In genomic region chr12:52233462-52234141, GRCh38 we compare ENCODE assay signal across 15 cellular contexts. TPM values are rescaled to one million over a fixed set of nuclear protein-coding genes. Genes with fewer than 3 reads are reported as not detected.
DNase-seq lines count a peak whose midpoint lies in the region; ATAC-seq, FAIRE-seq and TF ChIP-seq lines count a peak whose summit lies in the region.
"Had no signal": no experiment of that assay in that cellular context is flagged by ENCODE, and none has a peak within 500 bp of the region (broad histone marks: within the 10 kb centered on the region; RNA-seq: fewer than 3 reads in every experiment).

No MANE protein-coding gene starts in this region.

- no peak for ATAC-seq in Right ventricle myocardium inferior
- no peak for ATAC-seq in T-cell (replicated peaks in 1 of 4)
- ATAC-seq in GM21619 (IDR thresholded peaks at IDR 0.05; ENCODE audit: unreplicated experiment): no peak
- ATAC-seq: K562 had no signal

- CTCF ChIA-PET in endothelial cell of umbilical vein (lab: Charles Lee): interaction anchor here (1.0 to 3.3 kb wide), 8 partner anchors 10 to 646 kb away, joined by 3 to 13 read pairs (median 6); no protein-coding TSS in a partner anchor
- CTCF ChIA-PET in A673 (lab: Charles Lee): no interaction called here
- CTCF ChIA-PET in T-cell (lab: Charles Lee): interaction anchor here (0.6 to 1.1 kb wide), 2 partner anchors 8 to 42 kb away, joined by 3 read pairs; no protein-coding TSS in a partner anchor

- H2BK120ac ChIP-seq in mesendoderm (ENCODE audit: low read depth, low read length): no peak overlapping the region

- peaks cover 0 to 2% (median 0%) of the 10 kb centered on the region in 3 donors for H3K4me1 Mint-ChIP-seq in T-cell

- no peak for TF ChIP-seq CTCF in left ventricle myocardium inferior (IDR thresholded peaks at IDR 0.05; ENCODE audit: borderline replicate concordance)
- no peak for TF ChIP-seq CTCF in endothelial cell of umbilical vein (IDR thresholded peaks at IDR 0.05; ENCODE audit: extremely low read depth in 1 of 2, insufficient read depth in 1 of 2, low read depth in 1 of 2, low read length in 2 of 2)
- no peak for TF ChIP-seq CTCF in A673 (conservative IDR thresholded peaks at IDR 0.05; ENCODE audit: low read depth, low read length)

- peaks cover 36% of the 10 kb centered on the region for H3K4me1 ChIP-seq in left ventricle myocardium inferior
- H3K4me1 ChIP-seq in endothelial cell of umbilical vein (ENCODE audit: control insufficient read depth, extremely low read depth, insufficient read depth, low read length): peaks cover 44% of the 10 kb centered on the region
- no peaks in the 10 kb centered on the region for H3K4me1 ChIP-seq in mesendoderm (ENCODE audit: control insufficient read depth, low read depth, low read length)
- no peaks in the 10 kb centered on the region for H3K4me1 ChIP-seq in A673 (ENCODE audit: insufficient read depth, low read length, poor library complexity, severe bottlenecking)

- BruUV-seq in endothelial cell of umbilical vein (replicated peaks; lab: Mats Ljungman, UMichigan) (TSS peak; percentile 29), A673 (replicated peaks; lab: Mats Ljungman, UMichigan) (no TSS peak)

- H3K4me3 ChIP-seq in left ventricle myocardium inferior: peak overlapping the region; percentile 41
- H3K4me3 ChIP-seq in endothelial cell of umbilical vein (replicated peaks in 1 of 3; ENCODE audit: insufficient read depth in 1 of 3, low read depth in 1 of 3, low read length in 3 of 3): peak overlapping the region in 2 of 3 experiments; percentile 23 to 28
- no peak overlapping the region for H3K4me3 ChIP-seq in mesendoderm (ENCODE audit: low read length)
- no peak overlapping the region for H3K4me3 ChIP-seq in A673 (ENCODE audit: low read depth, low read length, poor library complexity, severe bottlenecking)
- H3K4me3 ChIP-seq: K562 had no signal

- H3K36me3 ChIP-seq in left ventricle myocardium inferior (no peaks in the 10 kb centered on the region), endothelial cell of umbilical vein (ENCODE audit: control insufficient read depth in 2 of 2, extremely low read depth in 1 of 2, insufficient read depth in 2 of 2, low read length in 2 of 2) (no peaks in the 10 kb centered on the region), mesendoderm (ENCODE audit: control insufficient read depth, insufficient read depth, low read length) (no peaks in the 10 kb centered on the region), A673 (ENCODE audit: insufficient read depth, low read length, poor library complexity, severe bottlenecking) (no peaks in the 10 kb centered on the region)
- H3K36me3 ChIP-seq: Peyer's patch had no signal

- H3K9me1 ChIP-seq in endothelial cell of umbilical vein (replicated peaks; ENCODE audit: control insufficient read depth, extremely low read depth, insufficient read depth, low read length): no peaks in the 10 kb centered on the region

- no peak overlapping the region for H3K4ac ChIP-seq in mesendoderm (ENCODE audit: low read depth, low read length)

- peaks cover 47 to 61% of the 10 kb centered on the region in 2 donors for H3K27me3 Mint-ChIP-seq in T-cell

- peaks cover 75% of the 10 kb centered on the region for H3K27me3 ChIP-seq in left ventricle myocardium inferior (ENCODE audit: low read depth)
- no peaks in the 10 kb centered on the region for H3K27me3 ChIP-seq in endothelial cell of umbilical vein (ENCODE audit: control insufficient read depth in 2 of 2, insufficient read depth in 2 of 2, low read length in 2 of 2)
- peaks cover 3% of the 10 kb centered on the region for H3K27me3 ChIP-seq in mesendoderm (ENCODE audit: insufficient read depth, low read length, poor library complexity)
- H3K27me3 ChIP-seq in A673 (replicated peaks; ENCODE audit: insufficient read depth, low read depth, low read length, poor library complexity): peaks cover 12% of the 10 kb centered on the region

- no peak overlapping the region for H3K27ac Mint-ChIP-seq in T-cell

- no peak overlapping the region for H3K18ac ChIP-seq in mesendoderm (ENCODE audit: low read length)

- H3K79me1 ChIP-seq in mesendoderm (ENCODE audit: low read length): no peaks in the 10 kb centered on the region

- dilution Hi-C loops in endothelial cell of umbilical vein (cut with MboI; ENCODE audit: extremely low pct_ligation_motif_present, low sequenced_read_pairs): no loop called here

- peak overlapping the region; percentile 42 for H3K56ac ChIP-seq in mesendoderm (ENCODE audit: low read length)

- no peaks in the 10 kb centered on the region for H4K20me1 ChIP-seq in endothelial cell of umbilical vein (replicated peaks; ENCODE audit: control insufficient read depth, extremely low read depth, insufficient read depth, low read length)

- intact Hi-C loops in left ventricle myocardium inferior (cut with micrococcal nuclease) (no loop called here), Right ventricle myocardium inferior (cut with DNase I) (no loop called here), endothelial cell of umbilical vein (cut with micrococcal nuclease) (loop anchor here (5.0 kb wide), 1 partner anchor 94 kb away; no protein-coding TSS in a partner anchor), A673 (cut with micrococcal nuclease; ENCODE audit: unreplicated experiment) (no loop called here)

- no peak for TF ChIP-seq POLR2A in endothelial cell of umbilical vein (IDR thresholded peaks at IDR 0.05; ENCODE audit: low read depth, low read length)

- FAIRE-seq in endothelial cell of umbilical vein (lab: Jason Lieb, UNC): peak; percentile 28
- FAIRE-seq: K562 had no signal

- H3K9ac ChIP-seq in endothelial cell of umbilical vein (replicated peaks; ENCODE audit: extremely low read depth, insufficient read depth, low read length): peak overlapping the region; percentile 19
- H3K9ac ChIP-seq in mesendoderm (ENCODE audit: low read length): peak overlapping the region; percentile 9

- H2BK15ac ChIP-seq in mesendoderm (replicated peaks; ENCODE audit: low read depth): no peak overlapping the region

- H3K27ac ChIP-seq in left ventricle myocardium inferior (replicated peaks) (no peak overlapping the region), endothelial cell of umbilical vein (ENCODE audit: insufficient read depth, low read depth, low read length) (peak overlapping the region; percentile 42), mesendoderm (ENCODE audit: low read depth, low read length) (no peak overlapping the region), A673 (ENCODE audit: low read depth, low read length, poor library complexity, severe bottlenecking) (no peak overlapping the region)
- H3K27ac ChIP-seq: Peyer's patch, VCaP had no signal

- H2AK5ac ChIP-seq in mesendoderm (ENCODE audit: low read length): no peak overlapping the region

- no peak overlapping the region for H3K23ac ChIP-seq in mesendoderm (ENCODE audit: low read length)

- peak overlapping the region; percentile 40 for H2AFZ ChIP-seq in endothelial cell of umbilical vein (ENCODE audit: low read depth, low read length)

- H3K4me2 ChIP-seq in endothelial cell of umbilical vein (ENCODE audit: insufficient read depth, low read length): peak overlapping the region; percentile 30
- H3K4me2 ChIP-seq in mesendoderm (ENCODE audit: low read length): peak overlapping the region; percentile 50

- H3K9me3 Mint-ChIP-seq in T-cell: no peaks in the 10 kb centered on the region

- whole genome bisulfite sequencing in mesendoderm (ENCODE audit: extremely low coverage, insufficient coverage, low lambda C conversion rate): no CpG with 5 or more reads among the region's 39 CpGs

- DNase-seq in left ventricle myocardium inferior (no peak), Right ventricle myocardium inferior (ENCODE audit: missing footprints) (no peak), endothelial cell of umbilical vein (ENCODE audit: low read depth, low spot score) (no peak), mesendoderm (peak; percentile 32), A673 (ENCODE audit: low spot score) (no peak), T-cell (no peak)
- no peak for DNase-seq in activated CD4-positive, alpha-beta T cell treated with anti-CD3 and anti-CD28 coated beads, Interleukin-2, amount 50 U/mL, for 1 hour
- DNase-seq: activated T-cell treated with anti-CD3 and anti-CD28 coated beads, Interleukin-2, amount 50 U/mL, for 1 hour; caudate nucleus; foreskin melanocyte; NCI-H187 treated with DMSO at 0.1 percent for 48 hours; Peyer's patch had no signal

- POLR2A ChIA-PET in endothelial cell of umbilical vein (lab: Charles Lee) (no interaction called here), A673 (lab: Charles Lee; ENCODE audit: low non-redundant PET) (no interaction called here), T-cell (lab: Charles Lee) (no interaction called here)

- no peaks in the 10 kb centered on the region for H3K36me3 Mint-ChIP-seq in T-cell

- H2BK5ac ChIP-seq in mesendoderm (ENCODE audit: low read length): no peak overlapping the region

- H3K79me2 ChIP-seq in endothelial cell of umbilical vein (ENCODE audit: control insufficient read depth, insufficient read depth, low read length) (peaks cover 7% of the 10 kb centered on the region), mesendoderm (ENCODE audit: control insufficient read depth, insufficient read depth, low read length) (no peaks in the 10 kb centered on the region)

- H3K4me3 Mint-ChIP-seq in T-cell: peak overlapping the region in 1 of 3 donors; percentile 20

- H4K8ac ChIP-seq in mesendoderm (ENCODE audit: low read depth, low read length): no peak overlapping the region

- H3K9me3 ChIP-seq in left ventricle myocardium inferior (replicated peaks) (no peaks in the 10 kb centered on the region), endothelial cell of umbilical vein (replicated peaks; ENCODE audit: control insufficient read depth, insufficient read depth, low read length) (no peaks in the 10 kb centered on the region), A673 (ENCODE audit: low read depth, low read length, poor library complexity, severe bottlenecking) (no peaks in the 10 kb centered on the region)
- H3K9me3 ChIP-seq: Peyer's patch had no signal

- no peak overlapping the region for H4K5ac ChIP-seq in mesendoderm (ENCODE audit: low read length)

RNA-seq across cellular contexts. Expression of gene KRT7, which starts 0.6 kb away (rescaled TPM):
- total RNA-seq in left ventricle myocardium inferior (not detected), Right ventricle myocardium inferior (not detected), endothelial cell of umbilical vein (293 and 420 TPM in 2 replicates), A673 (2021) (0.79 and 1.0 TPM in 2 replicates), T-cell (1 to 10 TPM in 3 of 5 donors, not detected in 2; 2.7 to 3.8 (median 3.3) TPM)
- polyA plus RNA-seq in endothelial cell of umbilical vein: 120 and 131 TPM in 2 replicates
- polyA plus RNA-seq in endothelial cell of umbilical vein (2011; cell fraction: cytosol; rRNA removed): 170 and 179 TPM in 2 replicates
- 202 and 253 TPM in 2 replicates for polyA plus RNA-seq in endothelial cell of umbilical vein (2011; cell fraction: nucleus; rRNA removed)
- polyA plus RNA-seq in endothelial cell of umbilical vein (2012): 398 and 588 TPM in 2 replicates
- 110 and 113 TPM in 2 replicates for polyA minus RNA-seq in endothelial cell of umbilical vein
- 331 TPM for polyA minus RNA-seq in endothelial cell of umbilical vein (2011; cell fraction: cytosol; rRNA and poly(A)+ RNA removed)
- 34.1 and 37.4 TPM in 2 replicates for polyA minus RNA-seq in endothelial cell of umbilical vein (2011; cell fraction: nucleus; rRNA and poly(A)+ RNA removed)
- polyA plus RNA-seq in mesendoderm (2013, experiment 1 of 2): 0.83 TPM
- 0.88 TPM for polyA plus RNA-seq in mesendoderm (2013, experiment 2 of 2)
- polyA plus RNA-seq: K562 had no signal

RNA-seq across cellular contexts. Expression of gene KRT86, which starts 40.8 kb away (rescaled TPM):
- total RNA-seq in left ventricle myocardium inferior (not detected), Right ventricle myocardium inferior (not detected), endothelial cell of umbilical vein (not detected in 2 replicates), A673 (2021) (not detected in 2 replicates), T-cell (under 1 TPM in 1 of 5 donors, not detected in 4; 0.35 TPM)
- not detected in 2 replicates for polyA plus RNA-seq in endothelial cell of umbilical vein
- polyA plus RNA-seq in endothelial cell of umbilical vein (2011; cell fraction: cytosol; rRNA removed): not detected in 2 replicates
- polyA plus RNA-seq in endothelial cell of umbilical vein (2011; cell fraction: nucleus; rRNA removed): 0.06 TPM in 1 of 2 replicates, not detected in the other
- not detected in 2 replicates for polyA plus RNA-seq in endothelial cell of umbilical vein (2012)
- polyA minus RNA-seq in endothelial cell of umbilical vein: not detected in 2 replicates
- polyA minus RNA-seq in endothelial cell of umbilical vein (2011; cell fraction: cytosol; rRNA and poly(A)+ RNA removed): 1.2 TPM
- polyA minus RNA-seq in endothelial cell of umbilical vein (2011; cell fraction: nucleus; rRNA and poly(A)+ RNA removed): not detected in 2 replicates
- 0.01 TPM for polyA plus RNA-seq in mesendoderm (2013, experiment 1 of 2)
- polyA plus RNA-seq in mesendoderm (2013, experiment 2 of 2): 0.03 TPM
- total RNA-seq: K562, Peyer's patch had no signal
- polyA plus RNA-seq: K562 had no signal

RNA-seq across cellular contexts. Expression of gene KRT80, which starts 41.8 kb away (rescaled TPM):
- total RNA-seq in left ventricle myocardium inferior (not detected), Right ventricle myocardium inferior (not detected), endothelial cell of umbilical vein (21.7 and 23.7 TPM in 2 replicates), A673 (2021) (0.33 and 1.0 TPM in 2 replicates), T-cell (under 1 TPM in 2 of 5 donors, not detected in 3; 0.09 to 0.12 TPM)
- polyA plus RNA-seq in endothelial cell of umbilical vein: 12.3 and 13.6 TPM in 2 replicates
- polyA plus RNA-seq in endothelial cell of umbilical vein (2011; cell fraction: cytosol; rRNA removed): 14.2 and 14.7 TPM in 2 replicates
- 21.6 and 24.7 TPM in 2 replicates for polyA plus RNA-seq in endothelial cell of umbilical vein (2011; cell fraction: nucleus; rRNA removed)
- 6.5 and 10.4 TPM in 2 replicates for polyA plus RNA-seq in endothelial cell of umbilical vein (2012)
- polyA minus RNA-seq in endothelial cell of umbilical vein: 11.6 and 14.8 TPM in 2 replicates
- polyA minus RNA-seq in endothelial cell of umbilical vein (2011; cell fraction: cytosol; rRNA and poly(A)+ RNA removed): 68.4 TPM
- 5.7 and 6.3 TPM in 2 replicates for polyA minus RNA-seq in endothelial cell of umbilical vein (2011; cell fraction: nucleus; rRNA and poly(A)+ RNA removed)
- polyA plus RNA-seq in mesendoderm (2013, experiment 1 of 2): 0.21 TPM
- polyA plus RNA-seq in mesendoderm (2013, experiment 2 of 2): 0.24 TPM
- total RNA-seq: K562 had no signal
- polyA plus RNA-seq: K562 had no signal

RNA-seq across cellular contexts. Expression of gene KRT81, which starts 57.7 kb away (rescaled TPM):
- total RNA-seq in left ventricle myocardium inferior (not detected), Right ventricle myocardium inferior (not detected), endothelial cell of umbilical vein (not detected in 2 replicates), A673 (2021) (0.20 and 0.30 TPM in 2 replicates), T-cell (1 to 10 TPM in 1 of 5 donors, under 1 TPM in 2, not detected in 2; 0.30 to 1.0 (median 0.76) TPM)
- not detected in 2 replicates for polyA plus RNA-seq in endothelial cell of umbilical vein
- not detected in 2 replicates for polyA plus RNA-seq in endothelial cell of umbilical vein (2011; cell fraction: cytosol; rRNA removed)
- not detected in 2 replicates for polyA plus RNA-seq in endothelial cell of umbilical vein (2011; cell fraction: nucleus; rRNA removed)
- polyA plus RNA-seq in endothelial cell of umbilical vein (2012): not detected in 2 replicates
- polyA minus RNA-seq in endothelial cell of umbilical vein: not detected in 2 replicates
- not detected for polyA minus RNA-seq in endothelial cell of umbilical vein (2011; cell fraction: cytosol; rRNA and poly(A)+ RNA removed)
- polyA minus RNA-seq in endothelial cell of umbilical vein (2011; cell fraction: nucleus; rRNA and poly(A)+ RNA removed): not detected in 2 replicates
- not detected for polyA plus RNA-seq in mesendoderm (2013, experiment 1 of 2)
- not detected for polyA plus RNA-seq in mesendoderm (2013, experiment 2 of 2)
- total RNA-seq: Peyer's patch had no signal
- polyA plus RNA-seq: K562 had no signal

Comparison
In these comparisons a context has a peak if more than half of its experiments do, and no peak if none do; other contexts are left out.
1. H3K4me3 ChIP-seq: peak in left ventricle myocardium inferior (single experiment) and endothelial cell of umbilical vein (2 of 3); none in mesendoderm (single experiment) and A673 (single experiment).
2. RNA of gene KRT7, which starts 0.6 kb away (total RNA-seq): 293 to 420 TPM in endothelial cell of umbilical vein; 2.7 to 3.8 TPM in T-cell, 0.79 to 1.0 TPM in A673, not detected in Right ventricle myocardium inferior (single experiment) and not detected in left ventricle myocardium inferior (single experiment); every median in the first group is over 10 times any median in the second.
3. RNA of gene KRT80, which starts 41.8 kb away (total RNA-seq): 21.7 to 23.7 TPM in endothelial cell of umbilical vein; 0.33 to 1.0 TPM in A673, not detected in left ventricle myocardium inferior (single experiment), 0.09 to 0.12 TPM in T-cell and not detected in Right ventricle myocardium inferior (single experiment); every median in the first group is over 10 times any median in the second.